In genomic region chr20:59583428-59584277, GRCh38 we compare ENCODE assay signal across 18 cellular contexts. TPM values are rescaled to one million over a fixed set of nuclear protein-coding genes. Genes with fewer than 3 reads are reported as not detected.
DNase-seq lines count a peak whose midpoint lies in the region; ATAC-seq and TF ChIP-seq lines count a peak whose summit lies in the region.
"Had no signal": no experiment of that assay in that cellular context is flagged by ENCODE, and none has a peak within 500 bp of the region (broad histone marks: within the 10 kb centered on the region; RNA-seq: fewer than 3 reads in every experiment).

No MANE protein-coding gene starts in this region.

- H3K79me2 ChIP-seq in mammary epithelial cell (ENCODE audit: insufficient read depth, low read length) = no peaks in the 10 kb centered on the region

- no peak overlapping the region for H3K4me3 Mint-ChIP-seq in MCF 10A (ENCODE audit: unreplicated experiment)
- H3K4me3 Mint-ChIP-seq: activated CD8-positive, alpha-beta T cell treated with anti-CD3 and anti-CD28 coated beads, Interleukin-2, amount 10 ng/mL, durations not matched to agents 7 days and 5 days; activated T-helper 17 cell treated with anti-CD3 and anti-CD28 coated beads, Interleukin-2, amount 50 U/mL, for 72 hours; CD8-positive, alpha-beta memory T cell; mesothelial cell of epicardium had no signal

- no peaks in the 10 kb centered on the region for H3K4me1 ChIP-seq in mammary epithelial cell (ENCODE audit: insufficient read depth, low read length)
- H3K4me1 ChIP-seq in mucosa of descending colon (ENCODE audit: low read depth) = no peaks in the 10 kb centered on the region

- H3K36me3 ChIP-seq in mammary epithelial cell (ENCODE audit: insufficient read depth, low read length) = no peaks in the 10 kb centered on the region
- H3K36me3 ChIP-seq in mucosa of descending colon (ENCODE audit: low read depth) = no peaks in the 10 kb centered on the region

- in situ Hi-C loops in mammary epithelial cell (cut with MboI; ENCODE audit: low sequenced_read_pairs in 2 of 2) = no loop called here

- CTCF ChIA-PET in MCF 10A (lab: Yijun Ruan, JAX) (interaction anchor here (0.6 to 12.8 kb wide), 5 partner anchors 12 to 182 kb away, joined by 3 to 165 read pairs (median 3); no protein-coding TSS in a partner anchor), mammary epithelial cell (lab: Charles Lee; ENCODE audit: low non-redundant PET) (no interaction called here)

- 45% methylated on average over 22 of the region's 31 CpGs for WGBS in mammary epithelial cell (ENCODE audit: low coverage, missing lambda C conversion rate)

- no peak overlapping the region for H3K27ac Mint-ChIP-seq in MCF 10A (ENCODE audit: low read depth, unreplicated experiment)
- H3K27ac Mint-ChIP-seq: activated CD8-positive, alpha-beta T cell treated with anti-CD3 and anti-CD28 coated beads, Interleukin-2, amount 10 ng/mL, durations not matched to agents 7 days and 5 days; activated T-helper 17 cell treated with anti-CD3 and anti-CD28 coated beads, Interleukin-2, amount 50 U/mL, for 72 hours; CD8-positive, alpha-beta memory T cell; mesothelial cell of epicardium had no signal

- H3K9ac ChIP-seq in mammary epithelial cell (ENCODE audit: insufficient read depth, low read length) = no peak overlapping the region

- no peak overlapping the region for H2AFZ ChIP-seq in mammary epithelial cell (ENCODE audit: low read depth, low read length)

- H3K9me3 Mint-ChIP-seq in MCF 10A (ENCODE audit: unreplicated experiment) = no peaks in the 10 kb centered on the region
- H3K9me3 Mint-ChIP-seq: activated T-helper 17 cell treated with anti-CD3 and anti-CD28 coated beads, Interleukin-2, amount 50 U/mL, for 72 hours; CD8-positive, alpha-beta memory T cell had no signal

- dilution Hi-C loops in mammary epithelial cell (cut with HindIII; ENCODE audit: low sequenced_read_pairs) = no loop called here

- H3K27me3 Mint-ChIP-seq in MCF 10A (ENCODE audit: insufficient read depth, unreplicated experiment) = peaks cover 40% of the 10 kb centered on the region

- H3K4me3 ChIP-seq in mammary epithelial cell (replicated peaks in 1 of 3; ENCODE audit: insufficient read depth in 1 of 3, low read depth in 2 of 3, low read length in 3 of 3) (no peak overlapping the region), mucosa of descending colon (no peak overlapping the region)

- no peak overlapping the region for H3K27ac ChIP-seq in mammary epithelial cell (ENCODE audit: insufficient read depth, low read depth, low read length)

- no peaks in the 10 kb centered on the region for H3K4me1 Mint-ChIP-seq in MCF 10A (ENCODE audit: insufficient read depth, unreplicated experiment)
- H3K4me1 Mint-ChIP-seq: activated T-helper 17 cell treated with anti-CD3 and anti-CD28 coated beads, Interleukin-2, amount 50 U/mL, for 72 hours; CD8-positive, alpha-beta memory T cell had no signal

- TF ChIP-seq CTCF in MCF 10A (IDR thresholded peaks at IDR 0.05; ENCODE audit: unreplicated experiment) (no peak), mammary epithelial cell (conservative IDR thresholded peaks at IDR 0.05 in 1 of 2, IDR thresholded peaks at IDR 0.05 in 1 of 2; ENCODE audit: extremely low read depth in 1 of 2, insufficient read depth in 1 of 2, low read depth in 1 of 2, low read length in 2 of 2) (no peak), mucosa of descending colon (IDR thresholded peaks at IDR 0.05) (no peak)

- intact Hi-C loops in MCF 10A (cut with micrococcal nuclease) = no loop called here
- intact Hi-C loops in mammary epithelial cell (cut with micrococcal nuclease) = no loop called here
- intact Hi-C loops in Right ventricle myocardium superior (cut with DNase I) = no loop called here
- intact Hi-C loops in mucosa of descending colon (cut with DNase I, micrococcal nuclease) = no loop called here

- peak; percentile 81 for ATAC-seq in Right ventricle myocardium superior (ENCODE audit: poor library complexity)
- peak; percentile 42 for ATAC-seq in mucosa of descending colon
- no peak for ATAC-seq in GM18868 (IDR thresholded peaks at IDR 0.05; ENCODE audit: unreplicated experiment)
- ATAC-seq: activated CD8-positive, alpha-beta T cell treated with anti-CD3 and anti-CD28 coated beads, Interleukin-2, amount 10 ng/mL, durations not matched to agents 7 days and 5 days; activated T-helper 17 cell treated with anti-CD3 and anti-CD28 coated beads, Interleukin-2, amount 50 U/mL, for 72 hours had no signal

- no peaks in the 10 kb centered on the region for H3K27me3 ChIP-seq in mammary epithelial cell (ENCODE audit: insufficient read depth, low read length)

- H3K4me2 ChIP-seq in mammary epithelial cell (ENCODE audit: insufficient read depth, low read depth, low read length) = no peak overlapping the region

- BruUV-seq in MCF 10A (replicated peaks; lab: Mats Ljungman, UMichigan) = no TSS peak
- no TSS peak for BruUV-seq in mammary epithelial cell (replicated peaks; lab: Mats Ljungman, UMichigan)

- H3K36me3 Mint-ChIP-seq in MCF 10A (ENCODE audit: insufficient read depth, unreplicated experiment) = peaks cover 6% of the 10 kb centered on the region
- H3K36me3 Mint-ChIP-seq: CD8-positive, alpha-beta memory T cell; mesothelial cell of epicardium had no signal

- H3K9me3 ChIP-seq in mammary epithelial cell (replicated peaks; ENCODE audit: insufficient read depth, low read length) (no peaks in the 10 kb centered on the region), mucosa of descending colon (no peaks in the 10 kb centered on the region)

- no peaks in the 10 kb centered on the region for H4K20me1 ChIP-seq in mammary epithelial cell (ENCODE audit: insufficient read depth, low read length)

- DNase-seq in MCF 10A (ENCODE audit: unreplicated experiment) = peak; percentile 47
- DNase-seq in mammary epithelial cell = no peak
- DNase-seq in Right ventricle myocardium superior = peak; percentile 85
- peak in 2 of 3 donors; percentile 37 to 45 for DNase-seq in mucosa of descending colon
- peak; percentile 53 for DNase-seq in ureter (ENCODE audit: low spot score)
- DNase-seq in NCI-H1092 (lab: John Stamatoyannopoulos, UW) = no peak
- no peak for DNase-seq in T1000 (lab: John Stamatoyannopoulos, UW)
- DNase-seq: 8988T; activated CD8-positive, alpha-beta T cell treated with anti-CD3 and anti-CD28 coated beads, Interleukin-2, amount 10 ng/mL, durations not matched to agents 7 days and 5 days; CD8-positive, alpha-beta memory T cell; dermis blood vessel endothelial cell; Karpas-422; NCI-H1694 had no signal

- POLR2A ChIA-PET in MCF 10A (lab: Yijun Ruan, JAX) = no interaction called here

RNA-seq across cellular contexts. Expression of gene PHACTR3, which starts 20.7 kb away (rescaled TPM):
- total RNA-seq in MCF 10A (2022) (4.5 and 22.8 TPM in 2 replicates), mammary epithelial cell (10 to 100 TPM in 1 of 2 donors, not detected in 1; 11.1 TPM), Right ventricle myocardium superior (10.0 TPM), mucosa of descending colon (1 to 10 TPM in 2 of 3 donors, under 1 TPM in 1; 0.41 to 3.4 (median 1.1) TPM), ureter (0.60 TPM)
- polyA plus RNA-seq in mammary epithelial cell = 11.3 TPM
- polyA minus RNA-seq in mammary epithelial cell = not detected
- total RNA-seq: activated CD8-positive, alpha-beta T cell treated with anti-CD3 and anti-CD28 coated beads, Interleukin-2, amount 10 ng/mL, durations not matched to agents 7 days and 5 days; activated T-helper 17 cell treated with anti-CD3 and anti-CD28 coated beads, Interleukin-2, amount 50 U/mL, for 72 hours; CD8-positive, alpha-beta memory T cell; G401; NCI-H460 had no signal
- polyA plus RNA-seq: CD8-positive, alpha-beta memory T cell had no signal

Comparison
In these comparisons a context has a peak if more than half of its experiments do, and no peak if none do; other contexts are left out.
1. DNase-seq: peak in MCF 10A (single experiment), Right ventricle myocardium superior (single experiment), mucosa of descending colon (2 of 3) and ureter (single experiment); none in mammary epithelial cell (single experiment), NCI-H1092 (single experiment) and T1000 (single experiment).